ENCODE assay signal across 8 cellular contexts in the genomic region with DNA sequence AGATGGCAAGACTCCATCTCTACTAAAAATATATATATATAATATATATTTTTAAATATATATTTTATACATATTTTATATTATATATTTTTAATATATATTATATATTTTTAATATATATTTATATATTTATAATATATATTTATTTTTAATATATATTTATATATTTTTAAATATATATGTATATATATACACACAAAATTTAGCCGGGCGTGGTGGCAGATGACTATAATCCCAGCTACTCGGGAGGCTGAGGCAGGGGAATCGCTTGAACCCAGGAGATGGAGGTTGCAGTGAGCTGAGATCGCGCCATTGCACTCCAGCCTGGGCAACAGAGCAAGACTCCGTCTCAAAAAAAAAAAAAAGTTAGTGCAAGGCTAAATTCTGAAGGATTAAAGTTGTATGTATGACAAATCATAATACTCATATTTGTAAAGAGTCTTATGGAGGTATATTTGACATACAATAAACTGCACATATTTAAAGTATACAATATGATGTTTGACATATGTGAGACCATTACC. TPM values are rescaled to one million over a fixed set of nuclear protein-coding genes. Genes with fewer than 3 reads are reported as not detected.
DNase-seq lines count a peak whose midpoint lies in the region; ATAC-seq and TF ChIP-seq lines count a peak whose summit lies in the region.

No MANE protein-coding gene starts in this region.

- WGBS in ovary, 3 donors = 85 to 91% (median 87%) methylated on average over 7 of the region's 7 CpGs

- H3K27ac Mint-ChIP-seq in CD4-positive, alpha-beta T cell = peak overlapping the region; percentile 97

- H3K36me3 ChIP-seq in NT2/D1 (ENCODE audit: insufficient read depth, insufficient read length, low read length) (peaks cover 26% of the 10 kb centered on the region), duodenal mucosa (ENCODE audit: control insufficient read depth in 1 of 2, insufficient read depth in 2 of 2, low read length in 2 of 2) (peaks cover 0 to 17% of the 10 kb centered on the region in 2 donors), ovary (no peaks in the 10 kb centered on the region)

- H3K9ac ChIP-seq in NT2/D1 (ENCODE audit: insufficient read length, low read depth) = no peak overlapping the region
- no peak overlapping the region for H3K9ac ChIP-seq in duodenal mucosa (ENCODE audit: low read depth in 1 of 2, low read length in 2 of 2)

- TF ChIP-seq POLR2A in ovary (IDR thresholded peaks at IDR 0.05) = no peak

- no peaks in the 10 kb centered on the region for H3K9me3 Mint-ChIP-seq in CD4-positive, alpha-beta T cell

- POLR2A ChIA-PET in CD4-positive, alpha-beta T cell (lab: Charles Lee) = interaction anchor here (2.4 to 5.3 kb wide), 3 partner anchors 8 to 180 kb away, joined by 7 to 144 read pairs (median 75); a partner anchor contains a TSS

- ATAC-seq in CD4-positive, alpha-beta T cell (ENCODE audit: poor library complexity) = no peak
- ATAC-seq in HG03439 (IDR thresholded peaks at IDR 0.05; ENCODE audit: unreplicated experiment) = no peak
- ATAC-seq in GM18868 (IDR thresholded peaks at IDR 0.05; ENCODE audit: unreplicated experiment) = no peak
- ATAC-seq in HG03280 (IDR thresholded peaks at IDR 0.05; ENCODE audit: unreplicated experiment) = no peak

- H3K9me3 ChIP-seq in CD4-positive, alpha-beta T cell (ENCODE audit: control insufficient read depth, low read length) = no peaks in the 10 kb centered on the region
- H3K9me3 ChIP-seq in NT2/D1 (ENCODE audit: insufficient read depth, low read length) (no peaks in the 10 kb centered on the region), duodenal mucosa (ENCODE audit: control insufficient read depth in 1 of 2, low read length in 2 of 2) (no peaks in the 10 kb centered on the region), ovary (no peaks in the 10 kb centered on the region)

- peak overlapping the region; percentile 64 for H3K27ac ChIP-seq in CD4-positive, alpha-beta T cell (ENCODE audit: low read depth, low read length)
- H3K27ac ChIP-seq in duodenal mucosa (ENCODE audit: low read depth, low read length) (peak overlapping the region; percentile 40), ovary (peak overlapping the region in 1 of 2 donors; percentile 87)

- DNase-seq in CD4-positive, alpha-beta T cell = no peak
- DNase-seq in NT2/D1 (ENCODE audit: low read depth, low spot score) (no peak), ovary (no peak), NOMO-1 treated with DMSO at 0.1 percent for 48 hours (lab: John Stamatoyannopoulos, UW; ENCODE audit: unreplicated experiment) (no peak)

- no peak for TF ChIP-seq CTCF in CD4-positive, alpha-beta T cell (IDR thresholded peaks at IDR 0.05)
- no peak for TF ChIP-seq CTCF in ovary (IDR thresholded peaks at IDR 0.05)

- H3K27me3 Mint-ChIP-seq in CD4-positive, alpha-beta T cell = no peaks in the 10 kb centered on the region

- TF ChIP-seq EP300 in ovary (IDR thresholded peaks at IDR 0.05) = no peak

- H3K36me3 Mint-ChIP-seq in CD4-positive, alpha-beta T cell (ENCODE audit: low read depth) = peaks cover 33% of the 10 kb centered on the region

- CTCF ChIA-PET in CD4-positive, alpha-beta T cell (lab: Charles Lee) = no interaction called here

- H3K4me1 Mint-ChIP-seq in CD4-positive, alpha-beta T cell (ENCODE audit: low read depth) = peaks cover 36% of the 10 kb centered on the region

- intact Hi-C loops in CD4-positive, alpha-beta T cell (cut with DNase I, micrococcal nuclease) = loop anchor here (1.0 to 5.0 kb wide), 6 partner anchors 7 to 1149 kb away; a partner anchor contains a TSS
- intact Hi-C loops in ovary (cut with DNase I) = no loop called here

- H3K4me3 ChIP-seq in NT2/D1 (ENCODE audit: insufficient read length, low read depth) (peak overlapping the region; percentile 95), duodenal mucosa (ENCODE audit: low read depth in 1 of 2, low read length in 2 of 2) (peak overlapping the region; percentile 76 to 95), ovary (peak overlapping the region; percentile 87)

- peak overlapping the region; percentile 99 for H3K4me3 Mint-ChIP-seq in CD4-positive, alpha-beta T cell

- no peaks in the 10 kb centered on the region for H3K27me3 ChIP-seq in CD4-positive, alpha-beta T cell (ENCODE audit: control insufficient read depth, insufficient read depth, low read length)
- H3K27me3 ChIP-seq in NT2/D1 (ENCODE audit: insufficient read depth, insufficient read length) = no peaks in the 10 kb centered on the region
- H3K27me3 ChIP-seq in duodenal mucosa (ENCODE audit: control insufficient read depth in 1 of 2, insufficient read depth in 2 of 2, low read length in 2 of 2) = no peaks in the 10 kb centered on the region
- no peaks in the 10 kb centered on the region for H3K27me3 ChIP-seq in ovary

- H3K4me1 ChIP-seq in NT2/D1 (ENCODE audit: insufficient read depth, insufficient read length) (no peaks in the 10 kb centered on the region), duodenal mucosa (ENCODE audit: control insufficient read depth in 1 of 2, insufficient read depth in 2 of 2, low read length in 2 of 2) (peaks cover 8 to 11% of the 10 kb centered on the region in 2 donors), ovary (ENCODE audit: insufficient read depth) (peaks cover 11% of the 10 kb centered on the region)

RNA-seq across cellular contexts. Expression of a gene that starts 7.7 kb away (rescaled TPM):
- 10 to 100 TPM; 27.5 to 29.6 TPM for total RNA-seq in CD4-positive, alpha-beta T cell
- 10 to 100 TPM; 13.7 to 24.2 (median 19.6) TPM for total RNA-seq in ovary
- polyA plus RNA-seq in ovary = 10 to 100 TPM; 10.7 to 16.3 TPM

RNA-seq across cellular contexts. Expression of a gene that starts 27.7 kb away (rescaled TPM):
- total RNA-seq in CD4-positive, alpha-beta T cell = 100 to 1,000 TPM; 201 to 212 TPM
- 100 to 1,000 TPM; 217 to 777 (median 442) TPM for total RNA-seq in ovary
- 100 to 1,000 TPM; 326 to 626 TPM for polyA plus RNA-seq in ovary

Comparison
In these comparisons a context has a peak if more than half of its experiments do, and no peak if none do; other contexts are left out.
1. intact Hi-C loops: an anchor here in CD4-positive, alpha-beta T cell (1.0 to 5.0 kb wide); none called in ovary.